ENCODE assay signal across 9 cellular contexts in the genomic region with DNA sequence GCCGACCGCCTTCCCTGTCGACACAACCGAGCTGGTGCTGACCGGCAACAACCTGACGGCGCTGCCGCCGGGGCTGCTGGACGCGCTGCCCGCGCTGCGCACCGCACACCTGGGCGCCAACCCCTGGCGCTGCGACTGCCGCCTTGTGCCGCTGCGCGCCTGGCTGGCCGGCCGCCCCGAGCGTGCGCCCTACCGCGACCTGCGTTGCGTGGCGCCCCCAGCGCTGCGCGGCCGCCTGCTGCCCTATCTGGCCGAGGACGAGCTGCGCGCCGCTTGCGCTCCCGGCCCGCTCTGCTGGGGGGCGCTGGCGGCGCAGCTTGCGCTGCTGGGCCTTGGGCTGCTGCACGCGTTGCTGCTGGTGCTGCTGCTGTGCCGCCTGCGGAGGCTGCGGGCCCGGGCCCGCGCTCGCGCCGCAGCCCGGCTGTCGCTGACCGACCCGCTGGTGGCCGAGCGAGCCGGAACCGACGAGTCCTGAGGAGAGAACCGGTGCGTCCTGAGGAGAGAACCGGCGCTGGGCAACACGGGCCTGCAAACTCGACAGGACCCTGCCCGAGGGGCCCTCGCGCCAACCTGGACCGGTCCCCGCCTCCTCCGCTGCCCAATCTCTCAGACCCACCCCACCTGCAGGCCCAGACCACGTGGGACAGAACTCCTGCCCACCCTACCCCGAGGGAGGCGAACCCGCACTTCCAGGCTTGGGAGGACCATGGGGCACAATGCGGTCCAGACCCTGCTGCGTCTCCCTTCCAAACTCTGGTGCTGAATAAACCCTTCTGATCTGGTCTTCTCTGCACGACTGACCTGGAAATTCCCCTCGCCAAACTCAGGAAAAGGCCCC. TPM values are rescaled to one million over a fixed set of nuclear protein-coding genes. Genes with fewer than 3 reads are reported as not detected.
DNase-seq lines count a peak whose midpoint lies in the region; ATAC-seq and TF ChIP-seq lines count a peak whose summit lies in the region.
"Had no signal": no experiment of that assay in that cellular context is flagged by ENCODE, and none has a peak within 500 bp of the region (broad histone marks: within the 10 kb centered on the region; RNA-seq: fewer than 3 reads in every experiment).

No MANE protein-coding gene starts in this region.

- 9% methylated on average over 43 of the region's 88 CpGs for WGBS in prostate gland

- peak; percentile 42 for TF ChIP-seq CTCF in GM12875 (IDR thresholded peaks at IDR 0.05; ENCODE audit: borderline replicate concordance, insufficient read depth, low read depth, low read length)
- peak in 1 of 4 experiments; percentile 17 for TF ChIP-seq CTCF in prostate gland (IDR thresholded peaks at IDR 0.05)

- H3K36me3 ChIP-seq in prostate gland = no peaks in the 10 kb centered on the region

- no peaks in the 10 kb centered on the region for H3K9me3 ChIP-seq in prostate gland

- H3K4me1 ChIP-seq in prostate gland (replicated peaks) = peaks cover 2% of the 10 kb centered on the region

- H3K27ac ChIP-seq in prostate gland = no peak overlapping the region

- no peaks in the 10 kb centered on the region for H3K27me3 ChIP-seq in prostate gland (replicated peaks; ENCODE audit: insufficient read depth)

- no peak for TF ChIP-seq POLR2A in prostate gland (IDR thresholded peaks at IDR 0.05)

- ATAC-seq in esophagus mucosa = peak; percentile 47
- ATAC-seq in GM19397 (IDR thresholded peaks at IDR 0.05; ENCODE audit: unreplicated experiment) = no peak
- no peak for ATAC-seq in HG02571 (IDR thresholded peaks at IDR 0.05; ENCODE audit: unreplicated experiment)
- ATAC-seq in HG03097 (IDR thresholded peaks at IDR 0.05; ENCODE audit: low FRiP score, unreplicated experiment) = no peak

- H3K4me3 ChIP-seq in GM12875 (ENCODE audit: low read depth, low read length) (no peak overlapping the region), prostate gland (peak overlapping the region; percentile 5 to 7)

- DNase-seq in RPMI8226 (peak; percentile 10), prostate gland (ENCODE audit: low spot score) (no peak), NCI-H1694 (lab: John Stamatoyannopoulos, UW) (no peak)

- intact Hi-C loops in prostate gland (cut with DNase I) = no loop called here

RNA-seq across cellular contexts. Expression of gene GP1BB, which starts 0.9 kb away (rescaled TPM):
- total RNA-seq in esophagus mucosa (2.0 TPM), prostate gland (10 to 100 TPM in 1 of 2 donors, 1 to 10 TPM in 1; 6.8 to 60.3 TPM)

RNA-seq across cellular contexts. Expression of gene SEPTIN5, which starts 9.9 kb away (rescaled TPM):
- total RNA-seq in esophagus mucosa (31.3 TPM), prostate gland (10 to 100 TPM; 17.1 to 96.2 TPM)

RNA-seq across cellular contexts. Expression of gene TBX1, which starts 36.4 kb away (rescaled TPM):
- total RNA-seq in esophagus mucosa = 1.1 TPM
- 10 to 100 TPM; 11.0 to 20.2 TPM for total RNA-seq in prostate gland
- total RNA-seq: H4 had no signal
